ENCODE assay signal across 25 cellular contexts in genomic region chr5:8333977-8334376, GRCh38.
"Had no signal": no experiment of that assay in that cellular context is flagged by ENCODE, and none has a peak within 500 bp of the region (broad histone marks: within the 10 kb centered on the region; RNA-seq: fewer than 3 reads in every experiment).

No MANE protein-coding gene starts in this region.

- H3K36me3 ChIP-seq: lower lobe of right lung, sigmoid colon, thoracic aorta, vagina had no signal

- H3K27ac ChIP-seq: foreskin keratinocyte, hepatocyte, lower lobe of right lung, sigmoid colon, thoracic aorta, vagina had no signal

- DNase-seq: activated CD4-positive, alpha-beta T cell treated with anti-CD3 and anti-CD28 coated beads for 1 hour; activated CD4-positive, alpha-beta T cell treated with anti-CD3 and anti-CD28 coated beads, Interleukin-2, amount 50 U/mL, for 1 hour; activated CD8-positive, alpha-beta T cell treated with anti-CD3 and anti-CD28 coated beads, Interleukin-2, amount 10 ng/mL, durations not matched to agents 7 days and 5 days; activated gamma-delta T cell treated with Interleukin-2 at 50 U/mL for 16 hours; activated T-cell treated with anti-CD3 and anti-CD28 coated beads, Interleukin-2, amount 50 U/mL, for 1 hour; dermis blood vessel endothelial cell; effector CD8-positive, alpha-beta T cell; erythroblast; foreskin keratinocyte; glutamatergic neuron; immature natural killer cell; lower lobe of right lung; mesendoderm; mucosa of descending colon; naive B cell; nucleus accumbens; sigmoid colon; stimulated activated CD4-positive, alpha-beta T cell treated with anti-CD3 and anti-CD28 coated beads, Interleukin-15, amount 100 ng/mL, for 24 hours; stimulated activated CD8-positive, alpha-beta memory T cell treated with anti-CD3 and anti-CD28 coated beads, Interleukin-4, amount 100 ng/mL, for 48 hours; stimulated activated naive B cell treated with anti-CD40 and anti-IgM and Interleukin-4, amounts not matched to agents 10 μg/mL and 1 μg/mL and 100 μg/mL, for 72 hours had no signal

- H3K4me3 ChIP-seq: hepatocyte, lower lobe of right lung, mucosa of descending colon, sigmoid colon, smooth muscle cell, thoracic aorta, vagina had no signal

- H3K4me1 ChIP-seq: foreskin keratinocyte, lower lobe of right lung, sigmoid colon, vagina had no signal

- H3K27me3 ChIP-seq: foreskin keratinocyte, hepatocyte, sigmoid colon, vagina had no signal

- H3K4me2 ChIP-seq: hepatocyte, smooth muscle cell had no signal

- ATAC-seq: activated CD8-positive, alpha-beta T cell treated with anti-CD3 and anti-CD28 coated beads, Interleukin-2, amount 10 ng/mL, durations not matched to agents 7 days and 5 days; foreskin keratinocyte; left lobe of liver; lower lobe of right lung; mucosa of descending colon; stimulated activated naive B cell treated with anti-CD40 and anti-IgM and Interleukin-4, amounts not matched to agents 10 μg/mL and 1 μg/mL and 100 μg/mL, for 72 hours had no signal

- H3K9me3 ChIP-seq: lower lobe of right lung, mucosa of descending colon, sigmoid colon, thoracic aorta, vagina had no signal
